1 cellular context compared by ENCODE assay signal in the genomic region with DNA sequence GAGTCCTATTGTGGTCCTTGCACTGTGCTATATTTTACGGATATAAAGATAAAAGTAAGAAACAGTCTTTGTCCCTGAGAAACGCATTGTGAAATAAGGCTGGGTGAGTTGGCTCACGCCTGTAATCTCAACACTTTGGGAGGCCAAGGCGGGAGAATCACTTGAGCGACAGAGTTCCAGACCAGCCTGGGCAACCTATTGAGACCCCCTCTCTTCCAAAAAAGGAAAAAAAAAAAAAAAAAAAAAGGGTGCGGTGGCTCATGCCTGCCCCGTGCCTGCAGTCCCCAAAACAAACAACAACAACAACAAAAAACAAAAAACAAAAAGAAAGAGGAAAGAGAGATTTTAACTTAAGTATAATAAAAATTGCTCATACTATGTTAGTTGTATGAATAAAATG.
A peak's percentile ranks its signal among the peaks of the same experiment; 100 is the strongest.
TF ChIP-seq lines count a peak whose summit lies in the region.

No MANE protein-coding gene starts in this region.

TF ChIP-seq in K562, 482 proteins besides CTCF, POLR2A, EP300 and RAD21 (continues in another document):
- TF ChIP-seq NKRF (IDR thresholded peaks at IDR 0.05; ENCODE audit: borderline replicate concordance) (no peak), POLR2AphosphoS2 (IDR thresholded peaks at IDR 0.05; ENCODE audit: low read length) (no peak), CAMTA2 (CRISPR knock-in tag; conservative IDR thresholded peaks at IDR 0.05) (no peak), CEBPB (tag; IDR thresholded peaks at IDR 0.05) (peak; percentile 86), ZNF431 (CRISPR knock-in tag; IDR thresholded peaks at IDR 0.05) (no peak), TFAM (CRISPR knock-in tag; conservative IDR thresholded peaks at IDR 0.05) (no peak), ZMIZ1 (IDR thresholded peaks at IDR 0.05; ENCODE audit: low read depth in 2 of 2, low read length in 2 of 2) (no peak), TARDBP (IDR thresholded peaks at IDR 0.05) (no peak), ZNF121 (CRISPR knock-in tag; conservative IDR thresholded peaks at IDR 0.05) (no peak), LARP7 (IDR thresholded peaks at IDR 0.05) (0 out of 2 replicates have a peak, but pooled peaks have one; percentile 37), ZNF239 (CRISPR knock-in tag; IDR thresholded peaks at IDR 0.05) (no peak), ADNP (tag; IDR thresholded peaks at IDR 0.05) (peak; percentile 20; the same call in 1 of the 2 replicates), TCFL5 (CRISPR knock-in tag; conservative IDR thresholded peaks at IDR 0.05) (no peak), EGR1 (conservative IDR thresholded peaks at IDR 0.05) (no peak), NR0B1 (IDR thresholded peaks at IDR 0.05; ENCODE audit: partially characterized antibody) (no peak), ZNF197 (CRISPR knock-in tag; IDR thresholded peaks at IDR 0.05; ENCODE audit: low read depth) (0 out of 2 replicates have a peak, but pooled peaks have one; percentile 34), SPI1 (IDR thresholded peaks at IDR 0.05; ENCODE audit: borderline replicate concordance, low read depth, low read length) (no peak), ZNF444 (CRISPR knock-in tag; IDR thresholded peaks at IDR 0.05) (no peak), COPS2 (conservative IDR thresholded peaks at IDR 0.05) (no peak), ZNF175 (CRISPR knock-in tag; IDR thresholded peaks at IDR 0.05; ENCODE audit: low read depth) (0 out of 2 replicates have a peak, but pooled peaks have one; percentile 29), BRD9 (IDR thresholded peaks at IDR 0.05; ENCODE audit: low read depth, partially characterized antibody) (no peak), MBD2 (IDR thresholded peaks at IDR 0.05; ENCODE audit: borderline replicate concordance, low read depth) (no peak), ZNF76 (CRISPR knock-in tag; IDR thresholded peaks at IDR 0.05; ENCODE audit: borderline replicate concordance) (no peak), XRCC5 (IDR thresholded peaks at IDR 0.05; ENCODE audit: low read depth, low read length) (no peak)
- TF ChIP-seq, protein P1, sequence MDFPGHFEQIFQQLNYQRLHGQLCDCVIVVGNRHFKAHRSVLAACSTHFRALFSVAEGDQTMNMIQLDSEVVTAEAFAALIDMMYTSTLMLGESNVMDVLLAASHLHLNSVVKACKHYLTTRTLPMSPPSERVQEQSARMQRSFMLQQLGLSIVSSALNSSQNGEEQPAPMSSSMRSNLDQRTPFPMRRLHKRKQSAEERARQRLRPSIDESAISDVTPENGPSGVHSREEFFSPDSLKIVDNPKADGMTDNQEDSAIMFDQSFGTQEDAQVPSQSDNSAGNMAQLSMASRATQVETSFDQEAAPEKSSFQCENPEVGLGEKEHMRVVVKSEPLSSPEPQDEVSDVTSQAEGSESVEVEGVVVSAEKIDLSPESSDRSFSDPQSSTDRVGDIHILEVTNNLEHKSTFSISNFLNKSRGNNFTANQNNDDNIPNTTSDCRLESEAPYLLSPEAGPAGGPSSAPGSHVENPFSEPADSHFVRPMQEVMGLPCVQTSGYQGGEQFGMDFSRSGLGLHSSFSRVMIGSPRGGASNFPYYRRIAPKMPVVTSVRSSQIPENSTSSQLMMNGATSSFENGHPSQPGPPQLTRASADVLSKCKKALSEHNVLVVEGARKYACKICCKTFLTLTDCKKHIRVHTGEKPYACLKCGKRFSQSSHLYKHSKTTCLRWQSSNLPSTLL (IDR thresholded peaks at IDR 0.05): no peak
- TF ChIP-seq, protein P2, sequence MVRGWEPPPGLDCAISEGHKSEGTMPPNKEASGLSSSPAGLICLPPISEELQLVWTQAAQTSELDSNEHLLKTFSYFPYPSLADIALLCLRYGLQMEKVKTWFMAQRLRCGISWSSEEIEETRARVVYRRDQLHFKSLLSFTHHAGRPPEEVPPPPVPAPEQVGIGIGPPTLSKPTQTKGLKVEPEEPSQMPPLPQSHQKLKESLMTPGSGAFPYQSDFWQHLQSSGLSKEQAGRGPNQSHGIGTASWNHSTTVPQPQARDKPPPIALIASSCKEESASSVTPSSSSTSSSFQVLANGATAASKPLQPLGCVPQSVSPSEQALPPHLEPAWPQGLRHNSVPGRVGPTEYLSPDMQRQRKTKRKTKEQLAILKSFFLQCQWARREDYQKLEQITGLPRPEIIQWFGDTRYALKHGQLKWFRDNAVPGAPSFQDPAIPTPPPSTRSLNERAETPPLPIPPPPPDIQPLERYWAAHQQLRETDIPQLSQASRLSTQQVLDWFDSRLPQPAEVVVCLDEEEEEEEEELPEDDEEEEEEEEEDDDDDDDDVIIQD (CRISPR knock-in tag; IDR thresholded peaks at IDR 0.05): no peak
- TF ChIP-seq, protein P3, sequence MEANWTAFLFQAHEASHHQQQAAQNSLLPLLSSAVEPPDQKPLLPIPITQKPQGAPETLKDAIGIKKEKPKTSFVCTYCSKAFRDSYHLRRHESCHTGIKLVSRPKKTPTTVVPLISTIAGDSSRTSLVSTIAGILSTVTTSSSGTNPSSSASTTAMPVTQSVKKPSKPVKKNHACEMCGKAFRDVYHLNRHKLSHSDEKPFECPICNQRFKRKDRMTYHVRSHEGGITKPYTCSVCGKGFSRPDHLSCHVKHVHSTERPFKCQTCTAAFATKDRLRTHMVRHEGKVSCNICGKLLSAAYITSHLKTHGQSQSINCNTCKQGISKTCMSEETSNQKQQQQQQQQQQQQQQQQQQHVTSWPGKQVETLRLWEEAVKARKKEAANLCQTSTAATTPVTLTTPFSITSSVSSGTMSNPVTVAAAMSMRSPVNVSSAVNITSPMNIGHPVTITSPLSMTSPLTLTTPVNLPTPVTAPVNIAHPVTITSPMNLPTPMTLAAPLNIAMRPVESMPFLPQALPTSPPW (CRISPR knock-in tag; IDR thresholded peaks at IDR 0.05): no peak
- TF ChIP-seq, protein P4, sequence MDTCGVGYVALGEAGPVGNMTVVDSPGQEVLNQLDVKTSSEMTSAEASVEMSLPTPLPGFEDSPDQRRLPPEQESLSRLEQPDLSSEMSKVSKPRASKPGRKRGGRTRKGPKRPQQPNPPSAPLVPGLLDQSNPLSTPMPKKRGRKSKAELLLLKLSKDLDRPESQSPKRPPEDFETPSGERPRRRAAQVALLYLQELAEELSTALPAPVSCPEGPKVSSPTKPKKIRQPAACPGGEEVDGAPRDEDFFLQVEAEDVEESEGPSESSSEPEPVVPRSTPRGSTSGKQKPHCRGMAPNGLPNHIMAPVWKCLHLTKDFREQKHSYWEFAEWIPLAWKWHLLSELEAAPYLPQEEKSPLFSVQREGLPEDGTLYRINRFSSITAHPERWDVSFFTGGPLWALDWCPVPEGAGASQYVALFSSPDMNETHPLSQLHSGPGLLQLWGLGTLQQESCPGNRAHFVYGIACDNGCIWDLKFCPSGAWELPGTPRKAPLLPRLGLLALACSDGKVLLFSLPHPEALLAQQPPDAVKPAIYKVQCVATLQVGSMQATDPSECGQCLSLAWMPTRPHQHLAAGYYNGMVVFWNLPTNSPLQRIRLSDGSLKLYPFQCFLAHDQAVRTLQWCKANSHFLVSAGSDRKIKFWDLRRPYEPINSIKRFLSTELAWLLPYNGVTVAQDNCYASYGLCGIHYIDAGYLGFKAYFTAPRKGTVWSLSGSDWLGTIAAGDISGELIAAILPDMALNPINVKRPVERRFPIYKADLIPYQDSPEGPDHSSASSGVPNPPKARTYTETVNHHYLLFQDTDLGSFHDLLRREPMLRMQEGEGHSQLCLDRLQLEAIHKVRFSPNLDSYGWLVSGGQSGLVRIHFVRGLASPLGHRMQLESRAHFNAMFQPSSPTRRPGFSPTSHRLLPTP (IDR thresholded peaks at IDR 0.05; ENCODE audit: borderline replicate concordance, extremely low read depth, insufficient read length): no peak
- TF ChIP-seq, protein P5, sequence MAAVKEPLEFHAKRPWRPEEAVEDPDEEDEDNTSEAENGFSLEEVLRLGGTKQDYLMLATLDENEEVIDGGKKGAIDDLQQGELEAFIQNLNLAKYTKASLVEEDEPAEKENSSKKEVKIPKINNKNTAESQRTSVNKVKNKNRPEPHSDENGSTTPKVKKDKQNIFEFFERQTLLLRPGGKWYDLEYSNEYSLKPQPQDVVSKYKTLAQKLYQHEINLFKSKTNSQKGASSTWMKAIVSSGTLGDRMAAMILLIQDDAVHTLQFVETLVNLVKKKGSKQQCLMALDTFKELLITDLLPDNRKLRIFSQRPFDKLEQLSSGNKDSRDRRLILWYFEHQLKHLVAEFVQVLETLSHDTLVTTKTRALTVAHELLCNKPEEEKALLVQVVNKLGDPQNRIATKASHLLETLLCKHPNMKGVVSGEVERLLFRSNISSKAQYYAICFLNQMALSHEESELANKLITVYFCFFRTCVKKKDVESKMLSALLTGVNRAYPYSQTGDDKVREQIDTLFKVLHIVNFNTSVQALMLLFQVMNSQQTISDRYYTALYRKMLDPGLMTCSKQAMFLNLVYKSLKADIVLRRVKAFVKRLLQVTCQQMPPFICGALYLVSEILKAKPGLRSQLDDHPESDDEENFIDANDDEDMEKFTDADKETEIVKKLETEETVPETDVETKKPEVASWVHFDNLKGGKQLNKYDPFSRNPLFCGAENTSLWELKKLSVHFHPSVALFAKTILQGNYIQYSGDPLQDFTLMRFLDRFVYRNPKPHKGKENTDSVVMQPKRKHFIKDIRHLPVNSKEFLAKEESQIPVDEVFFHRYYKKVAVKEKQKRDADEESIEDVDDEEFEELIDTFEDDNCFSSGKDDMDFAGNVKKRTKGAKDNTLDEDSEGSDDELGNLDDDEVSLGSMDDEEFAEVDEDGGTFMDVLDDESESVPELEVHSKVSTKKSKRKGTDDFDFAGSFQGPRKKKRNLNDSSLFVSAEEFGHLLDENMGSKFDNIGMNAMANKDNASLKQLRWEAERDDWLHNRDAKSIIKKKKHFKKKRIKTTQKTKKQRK (IDR thresholded peaks at IDR 0.05; ENCODE audit: borderline replicate concordance, low read depth, low read length): no peak
- TF ChIP-seq, protein P6, sequence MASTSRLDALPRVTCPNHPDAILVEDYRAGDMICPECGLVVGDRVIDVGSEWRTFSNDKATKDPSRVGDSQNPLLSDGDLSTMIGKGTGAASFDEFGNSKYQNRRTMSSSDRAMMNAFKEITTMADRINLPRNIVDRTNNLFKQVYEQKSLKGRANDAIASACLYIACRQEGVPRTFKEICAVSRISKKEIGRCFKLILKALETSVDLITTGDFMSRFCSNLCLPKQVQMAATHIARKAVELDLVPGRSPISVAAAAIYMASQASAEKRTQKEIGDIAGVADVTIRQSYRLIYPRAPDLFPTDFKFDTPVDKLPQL (IDR thresholded peaks at IDR 0.05; ENCODE audit: extremely low read depth, insufficient read length): no peak
- TF ChIP-seq, protein P7, sequence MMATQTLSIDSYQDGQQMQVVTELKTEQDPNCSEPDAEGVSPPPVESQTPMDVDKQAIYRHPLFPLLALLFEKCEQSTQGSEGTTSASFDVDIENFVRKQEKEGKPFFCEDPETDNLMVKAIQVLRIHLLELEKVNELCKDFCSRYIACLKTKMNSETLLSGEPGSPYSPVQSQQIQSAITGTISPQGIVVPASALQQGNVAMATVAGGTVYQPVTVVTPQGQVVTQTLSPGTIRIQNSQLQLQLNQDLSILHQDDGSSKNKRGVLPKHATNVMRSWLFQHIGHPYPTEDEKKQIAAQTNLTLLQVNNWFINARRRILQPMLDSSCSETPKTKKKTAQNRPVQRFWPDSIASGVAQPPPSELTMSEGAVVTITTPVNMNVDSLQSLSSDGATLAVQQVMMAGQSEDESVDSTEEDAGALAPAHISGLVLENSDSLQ (IDR thresholded peaks at IDR 0.05): peak; percentile 74
